In the genomic region with DNA sequence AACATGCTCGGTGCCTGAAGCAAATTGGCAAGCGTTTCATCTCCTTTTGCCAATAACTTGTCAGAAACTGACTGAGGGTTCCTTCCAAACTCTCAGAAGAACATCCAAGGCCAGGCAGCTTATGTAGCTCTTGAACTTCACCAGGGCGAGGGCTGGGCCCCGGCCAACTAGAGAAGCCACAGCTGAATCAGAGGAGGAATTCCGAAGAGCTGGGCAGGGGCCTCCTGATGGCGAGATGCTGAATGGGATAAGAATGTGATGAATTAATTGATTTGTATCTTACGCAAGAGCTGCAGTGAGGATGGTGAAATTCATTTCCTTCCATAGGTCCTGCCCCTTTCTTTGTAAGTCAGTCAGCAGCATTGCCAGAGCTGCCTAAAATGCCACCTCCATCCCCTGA, we compare ENCODE assay signal across 12 cellular contexts.
DNase-seq lines count a peak whose midpoint lies in the region; ATAC-seq and TF ChIP-seq lines count a peak whose summit lies in the region.
"Had no signal": no experiment of that assay in that cellular context is flagged by ENCODE, and none has a peak within 500 bp of the region (broad histone marks: within the 10 kb centered on the region; RNA-seq: fewer than 3 reads in every experiment).

No MANE protein-coding gene starts in this region.

- no peak overlapping the region for H3K4me3 Mint-ChIP-seq in HFFc6

- H3K27me3 Mint-ChIP-seq in HFFc6 (ENCODE audit: insufficient read depth), result no peaks in the 10 kb centered on the region; the same call in 1 of the 2 replicates

- peaks cover 5% of the 10 kb centered on the region; the same call in 1 of the 2 replicates for H3K36me3 Mint-ChIP-seq in HFFc6 (ENCODE audit: low read depth)

- peak overlapping the region; percentile 6; the same call in 1 of the 2 replicates for H3K27ac Mint-ChIP-seq in HFFc6

- peaks cover 2% of the 10 kb centered on the region; the same call in 1 of the 2 replicates for H3K9me3 Mint-ChIP-seq in HFFc6

- CTCF ChIA-PET in AG04449 (lab: Yijun Ruan, JAX), result interaction anchor here (1.5 kb wide), 1 partner anchor 504 kb away, joined by 4 read pairs; no protein-coding TSS in a partner anchor

- TF ChIP-seq CTCF in AG04449 (IDR thresholded peaks at IDR 0.05; ENCODE audit: insufficient read depth, low read length, missing control alignments), result no peak
- peak; percentile 35; the same call in 1 of the 2 replicates for TF ChIP-seq CTCF in HFFc6 (IDR thresholded peaks at IDR 0.05)
- no peak for TF ChIP-seq CTCF in fibroblast of pulmonary artery (IDR thresholded peaks at IDR 0.05; ENCODE audit: low read length, missing control alignments)

- no peak for ATAC-seq in HG02642 (IDR thresholded peaks at IDR 0.05; ENCODE audit: poor library complexity, unreplicated experiment)
- ATAC-seq in HG03342 (IDR thresholded peaks at IDR 0.05; ENCODE audit: unreplicated experiment), result no peak
- ATAC-seq: activated CD4-positive, CD25-positive, alpha-beta regulatory T cell treated with anti-CD3 and anti-CD28 coated beads, Interleukin-2, amount 50 U/mL, for 24 hours; lower lobe of right lung; psoas muscle had no signal

- peak; percentile 51 for DNase-seq in AG04449 (ENCODE audit: low read depth, low spot score)
- DNase-seq in HFFc6, result peak; percentile 82
- DNase-seq in SKM-1 treated with dmso at 0.1 percent for 144 hours (lab: John Stamatoyannopoulos, UW; ENCODE audit: unreplicated experiment), result peak; percentile 58
- peak; percentile 60 for DNase-seq in fibroblast of pulmonary artery (ENCODE audit: low read depth)
- DNase-seq in NCI-H526 (lab: John Stamatoyannopoulos, UW), result no peak
- no peak for DNase-seq in anterior cingulate cortex (lab: John Stamatoyannopoulos, UW)
- DNase-seq: lower lobe of right lung, NCI-H1436 treated with DMSO at 0.1 percent for 48 hours, psoas muscle had no signal

- POLR2A ChIA-PET in AG04449 (lab: Yijun Ruan, JAX), result no interaction called here

- peaks cover 13% of the 10 kb centered on the region for H3K4me1 Mint-ChIP-seq in HFFc6 (ENCODE audit: low read depth)

- H3K4me3 ChIP-seq in AG04449 (ENCODE audit: low read depth, low read length) (no peak overlapping the region), fibroblast of pulmonary artery (replicated peaks; ENCODE audit: low read depth, low read length) (no peak overlapping the region)
- H3K4me3 ChIP-seq: lower lobe of right lung, psoas muscle had no signal

Comparison
In these comparisons a context has a peak if more than half of its experiments do, and no peak if none do; other contexts are left out.
1. DNase-seq: peak in AG04449 (single experiment), HFFc6 (single experiment), SKM-1 treated with dmso at 0.1 percent for 144 hours (single experiment) and fibroblast of pulmonary artery (single experiment); none in NCI-H526 (0 of 2) and anterior cingulate cortex (0 of 58).